ENCODE assay signal across 8 cellular contexts in the genomic region with DNA sequence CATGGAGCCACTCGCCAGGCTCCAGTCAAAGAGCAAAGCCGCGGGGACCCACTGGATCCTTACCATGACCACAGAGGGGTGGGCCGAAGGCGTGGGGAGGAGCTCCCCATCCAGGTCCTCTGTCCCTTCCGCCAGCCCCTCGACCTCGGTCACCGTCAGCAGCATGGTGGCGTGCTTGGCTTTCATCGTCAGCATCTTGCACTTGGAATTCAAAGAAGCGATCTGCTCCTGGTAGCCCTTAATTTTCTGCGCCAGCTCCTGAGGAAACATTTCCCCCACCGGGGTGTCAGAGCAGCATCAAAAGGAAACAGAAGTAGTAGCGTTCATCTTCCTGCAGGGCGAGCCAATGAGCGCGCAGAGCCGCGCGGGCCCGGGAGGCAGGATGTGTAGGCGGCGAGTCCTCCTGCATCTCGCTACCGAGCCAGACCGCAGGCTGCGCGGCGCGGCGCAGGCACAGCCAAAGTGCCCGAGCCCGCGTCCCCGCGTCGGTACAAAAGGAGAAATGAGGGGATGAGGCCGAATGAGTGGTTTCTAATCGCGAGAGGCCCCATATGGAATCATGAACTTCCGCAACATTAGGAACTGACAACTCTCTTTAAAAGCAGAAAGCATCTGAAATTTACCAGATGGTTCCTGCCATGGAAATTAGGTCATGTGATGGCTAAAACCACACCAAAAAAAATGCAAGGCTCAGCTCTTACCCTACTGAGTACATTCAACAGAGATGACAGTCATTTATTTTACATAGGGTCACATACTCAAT.
DNase-seq lines count a peak whose midpoint lies in the region; ATAC-seq and TF ChIP-seq lines count a peak whose summit lies in the region.

No MANE protein-coding gene starts in this region.

- ATAC-seq in HG02623 (IDR thresholded peaks at IDR 0.05; ENCODE audit: unreplicated experiment): peak; percentile 86

- peak; percentile 62 for TF ChIP-seq CTCF in GM12872 (IDR thresholded peaks at IDR 0.05; ENCODE audit: insufficient read depth, low read depth, low read length)

- DNase-seq in NCI-H1105 (lab: John Stamatoyannopoulos, UW): peak; percentile 61
- DNase-seq in T-helper 22 cell (ENCODE audit: low read depth): peak; percentile 76
- DNase-seq in astrocyte of the hippocampus (ENCODE audit: low read depth, low spot score): peak; percentile 96
- peak; percentile 53 to 94 (median 83) for DNase-seq in hypothalamus (lab: John Stamatoyannopoulos, UW)
- DNase-seq in retina: peak; percentile 96
- DNase-seq in NCI-H2029 treated with DMSO at 0.1 percent for 48 hours (lab: John Stamatoyannopoulos, UW): no peak
